8 cellular contexts compared by ENCODE assay signal in the genomic region with DNA sequence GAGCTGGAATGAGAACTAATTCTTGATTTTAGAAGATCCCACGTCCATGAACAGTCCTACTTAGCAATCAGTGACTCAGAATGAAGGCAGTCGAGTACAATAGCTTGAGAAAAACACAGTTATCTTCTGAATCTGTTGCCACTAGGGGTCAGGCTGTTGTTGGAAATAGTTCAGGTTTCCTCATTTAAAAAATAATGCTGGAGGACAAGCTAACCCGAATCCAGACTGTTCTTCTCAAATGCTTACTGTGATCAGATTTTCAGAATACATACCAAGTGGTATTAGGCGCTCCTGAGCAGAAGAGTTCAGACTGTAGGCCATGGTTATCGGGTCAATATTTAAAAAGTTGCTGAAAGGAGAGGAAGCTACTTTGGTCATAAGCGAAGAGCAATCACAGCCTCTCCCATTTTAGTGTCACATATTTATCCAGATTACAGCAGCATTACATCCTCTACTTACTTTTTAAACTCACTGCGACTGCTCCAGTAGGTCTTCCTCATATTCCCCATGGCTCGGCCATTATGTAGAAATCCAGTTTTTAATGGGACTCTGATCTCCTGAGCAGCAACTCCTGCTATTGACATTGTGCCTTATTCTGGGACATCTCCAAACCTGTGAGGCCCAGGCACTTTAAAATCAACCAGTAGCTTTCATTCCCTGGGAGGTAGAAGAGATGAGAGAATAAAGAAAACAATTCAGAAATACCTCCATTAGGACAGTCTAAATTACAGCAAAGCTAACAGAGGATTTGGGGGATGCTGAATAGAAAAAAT. TPM values are rescaled to one million over a fixed set of nuclear protein-coding genes. Genes with fewer than 3 reads are reported as not detected.
DNase-seq lines count a peak whose midpoint lies in the region; ATAC-seq and TF ChIP-seq lines count a peak whose summit lies in the region.

No MANE protein-coding gene starts in this region.

- CTCF ChIA-PET in PC-9 (lab: Charles Lee): interaction anchor here (0.6 to 1.3 kb wide), 7 partner anchors 13 to 328 kb away, joined by 3 to 8 read pairs (median 3); no protein-coding TSS in a partner anchor

- H2AFZ ChIP-seq in PC-9: no peak overlapping the region

- peak; percentile 56 for DNase-seq in DMS53 treated with DMSO at 0.1 percent for 48 hours (lab: John Stamatoyannopoulos, UW; ENCODE audit: unreplicated experiment)
- peak; percentile 82 for DNase-seq in HT1080 (ENCODE audit: low read depth)
- DNase-seq in PC-9: peak; percentile 58 to 72
- DNase-seq in astrocyte of the cerebellum (ENCODE audit: low read depth): peak; percentile 74
- peak; percentile 59 for DNase-seq in hepatic stellate cell (ENCODE audit: low spot score)
- DNase-seq in retina: peak; percentile 54

- TF ChIP-seq CTCF in PC-9 (conservative IDR thresholded peaks at IDR 0.05): peak; percentile 70
- TF ChIP-seq CTCF in astrocyte of the cerebellum (IDR thresholded peaks at IDR 0.05; ENCODE audit: low read depth, low read length, missing control alignments): peak; percentile 48

- peaks cover 75% of the 10 kb centered on the region for H3K4me1 ChIP-seq in PC-9 (replicated peaks; ENCODE audit: insufficient read depth)

- H3K9me3 ChIP-seq in PC-9 (ENCODE audit: insufficient read depth, low read depth): no peaks in the 10 kb centered on the region

- H3F3A ChIP-seq in PC-9 (ENCODE audit: insufficient read depth, low read depth): peaks cover 98% of the 10 kb centered on the region

- POLR2A ChIA-PET in PC-9 (lab: Charles Lee; ENCODE audit: unreplicated experiment): interaction anchor here (0.5 to 1.0 kb wide), 5 partner anchors 13 to 186 kb away, joined by 3 to 7 read pairs (median 4); no protein-coding TSS in a partner anchor

- peaks cover 90% of the 10 kb centered on the region for H4K20me1 ChIP-seq in PC-9 (ENCODE audit: insufficient read depth)

- peak overlapping the region; percentile 91 for H3K4me2 ChIP-seq in PC-9

- ATAC-seq in GM19397 (IDR thresholded peaks at IDR 0.05; ENCODE audit: unreplicated experiment): no peak
- no peak for ATAC-seq in HG03432 (IDR thresholded peaks at IDR 0.05; ENCODE audit: unreplicated experiment)

- intact Hi-C loops in PC-9 (cut with micrococcal nuclease; ENCODE audit: unreplicated experiment): loop anchor here (1.0 to 5.0 kb wide), 4 partner anchors 32 to 299 kb away; no protein-coding TSS in a partner anchor

- H3K27ac ChIP-seq in PC-9: peak overlapping the region; percentile 90

- no TSS peak for BruUV-seq in PC-9 (replicated peaks; lab: Mats Ljungman, UMichigan)

- in situ Hi-C loops in astrocyte of the cerebellum (cut with HindIII; ENCODE audit: low sequenced_read_pairs): loop anchor here (5.0 to 25.0 kb wide), 2 partner anchors 103 to 307 kb away; no protein-coding TSS in a partner anchor

- H3K4me3 ChIP-seq in PC-9 (peak overlapping the region; percentile 91; the same call in 1 of the 2 replicates), astrocyte of the cerebellum (ENCODE audit: low read depth, low read length) (peak overlapping the region; percentile 0)

- H3K36me3 ChIP-seq in PC-9 (ENCODE audit: low read depth): peaks cover 73% of the 10 kb centered on the region

- H3K79me2 ChIP-seq in PC-9 (ENCODE audit: low read depth): peaks cover 100% of the 10 kb centered on the region

- no peaks in the 10 kb centered on the region for H3K9me2 ChIP-seq in PC-9 (ENCODE audit: insufficient read depth)

- H3K27me3 ChIP-seq in PC-9 (ENCODE audit: insufficient read depth, low read depth): no peaks in the 10 kb centered on the region

RNA-seq across cellular contexts. Expression of gene ERRFI1, which starts 10.9 kb away (rescaled TPM):
- total RNA-seq in HT1080 (2014; rRNA removed; shearing (Covaris generic)): 143 and 169 TPM in 2 replicates
- polyA plus RNA-seq in HT1080 (2015; cell fraction: cytosol; rRNA removed): 293 and 378 TPM in 2 replicates
- 266 and 294 TPM in 2 replicates for polyA plus RNA-seq in HT1080 (2015; cell fraction: nucleus; rRNA removed)
- 44.9 and 47.8 TPM in 2 replicates for total RNA-seq in PC-9 (2021)

RNA-seq across cellular contexts. Expression of gene PARK7, which starts 53.7 kb away (rescaled TPM):
- 274 and 280 TPM in 2 replicates for total RNA-seq in HT1080 (2014; rRNA removed; shearing (Covaris generic))
- 334 and 398 TPM in 2 replicates for polyA plus RNA-seq in HT1080 (2015; cell fraction: cytosol; rRNA removed)
- polyA plus RNA-seq in HT1080 (2015; cell fraction: nucleus; rRNA removed): 130 and 150 TPM in 2 replicates
- total RNA-seq in PC-9 (2021): 242 and 291 TPM in 2 replicates
